Comparison of ENCODE assay signal across 11 cellular contexts in the genomic region with DNA sequence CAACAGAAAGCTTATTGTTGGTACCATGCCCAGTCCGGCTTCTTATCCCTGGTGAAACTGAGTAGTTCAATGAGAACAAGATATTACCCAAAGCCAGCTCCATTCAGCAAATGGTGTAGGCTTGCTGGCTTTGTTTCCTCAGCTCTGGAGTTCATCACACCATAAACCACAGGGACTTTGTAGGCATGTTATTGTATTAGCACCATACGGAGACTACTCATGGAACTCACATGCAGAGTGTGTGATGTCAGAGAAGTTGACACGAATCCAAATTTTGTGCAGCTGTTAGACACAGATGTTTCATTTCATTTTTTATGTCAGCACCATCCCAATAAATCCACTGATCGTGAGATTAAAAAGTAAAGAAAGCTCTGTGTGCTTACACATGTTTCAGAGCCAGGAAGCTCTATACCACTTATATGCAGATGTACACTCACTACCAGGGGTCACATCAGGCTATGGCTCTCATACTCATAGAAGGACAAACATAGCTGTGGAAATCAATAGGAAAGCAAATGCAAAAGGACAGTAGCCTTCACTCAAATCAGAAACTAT.
DNase-seq lines count a peak whose midpoint lies in the region; ATAC-seq and TF ChIP-seq lines count a peak whose summit lies in the region.
"Had no signal": no experiment of that assay in that cellular context is flagged by ENCODE, and none has a peak within 500 bp of the region (broad histone marks: within the 10 kb centered on the region; RNA-seq: fewer than 3 reads in every experiment).

No MANE protein-coding gene starts in this region.

- DNase-seq in DMS 273 treated with DMSO at 0.1 percent for 48 hours (lab: John Stamatoyannopoulos, UW) (peak; percentile 25), NCI-H774 (lab: John Stamatoyannopoulos, UW) (peak; percentile 32), fibroblast of mammary gland (ENCODE audit: low read depth) (peak; percentile 99), osteoblast (ENCODE audit: insufficient read length, low spot score, missing footprints) (peak; percentile 73), cortex of kidney (lab: John Stamatoyannopoulos, UW) (no peak), gastrocnemius medialis (no peak)
- DNase-seq: glutamatergic neuron, NCI-H524 treated with DMSO at 0.1 percent for 48 hours had no signal

- TF ChIP-seq CTCF in fibroblast of mammary gland (conservative IDR thresholded peaks at IDR 0.05; ENCODE audit: control insufficient read depth, insufficient read depth, low read depth, low read length): no peak
- TF ChIP-seq CTCF in osteoblast (IDR thresholded peaks at IDR 0.05; ENCODE audit: extremely low read depth, low read depth, low read length): no peak
- TF ChIP-seq CTCF in gastrocnemius medialis (IDR thresholded peaks at IDR 0.05 in 4 of 5, conservative IDR thresholded peaks at IDR 0.05 in 1 of 5): no peak

- peak overlapping the region; percentile 90 for H3K27ac ChIP-seq in osteoblast (ENCODE audit: low read depth, low read length)
- no peak overlapping the region for H3K27ac ChIP-seq in gastrocnemius medialis

- no peaks in the 10 kb centered on the region for H3K79me2 ChIP-seq in osteoblast (ENCODE audit: insufficient read depth, low read length)

- no peak for ATAC-seq in HG03175 (IDR thresholded peaks at IDR 0.05; ENCODE audit: unreplicated experiment)
- ATAC-seq in GM21786 (IDR thresholded peaks at IDR 0.05; ENCODE audit: unreplicated experiment): no peak
- no peak for ATAC-seq in gastrocnemius medialis

- H2AFZ ChIP-seq in osteoblast (ENCODE audit: low read length): no peak overlapping the region

- H4K20me1 ChIP-seq in osteoblast (ENCODE audit: insufficient read depth, low read length): no peaks in the 10 kb centered on the region

- H3K4me3 ChIP-seq in fibroblast of mammary gland (ENCODE audit: control insufficient read depth, low read depth, low read length) (no peak overlapping the region), osteoblast (ENCODE audit: insufficient read depth, low read length) (no peak overlapping the region), gastrocnemius medialis (no peak overlapping the region)
- H3K4me3 ChIP-seq: lung had no signal

- H3K9me3 ChIP-seq in osteoblast (ENCODE audit: low read depth, low read length) (no peaks in the 10 kb centered on the region), gastrocnemius medialis (no peaks in the 10 kb centered on the region)

- peaks cover 30% of the 10 kb centered on the region for H3K4me1 ChIP-seq in osteoblast (ENCODE audit: insufficient read depth, low read length)
- peaks cover 9 to 16% of the 10 kb centered on the region in 2 donors for H3K4me1 ChIP-seq in gastrocnemius medialis

- in situ Hi-C loops in gastrocnemius medialis (cut with MboI; ENCODE audit: low sequenced_read_pairs in 4 of 4): no loop called here

- intact Hi-C loops in gastrocnemius medialis (cut with DNase I; ENCODE audit: low total_unique reads): no loop called here

- peak overlapping the region; percentile 30 for H3K4me2 ChIP-seq in osteoblast (ENCODE audit: insufficient read depth, low read length)

- no peak for TF ChIP-seq POLR2A in gastrocnemius medialis (IDR thresholded peaks at IDR 0.05)

- H3K27me3 ChIP-seq in osteoblast (ENCODE audit: insufficient read depth, low read length): no peaks in the 10 kb centered on the region
- no peaks in the 10 kb centered on the region for H3K27me3 ChIP-seq in gastrocnemius medialis

- H3K36me3 ChIP-seq in osteoblast (ENCODE audit: insufficient read depth, low read length): no peaks in the 10 kb centered on the region
- no peaks in the 10 kb centered on the region for H3K36me3 ChIP-seq in gastrocnemius medialis

Comparison
In these comparisons a context has a peak if more than half of its experiments do, and no peak if none do; other contexts are left out.
1. DNase-seq: peak in DMS 273 treated with DMSO at 0.1 percent for 48 hours (single experiment), NCI-H774 (single experiment), fibroblast of mammary gland (single experiment) and osteoblast (single experiment); none in cortex of kidney (single experiment) and gastrocnemius medialis (0 of 2).